1 cellular context compared by ENCODE assay signal in the genomic region with DNA sequence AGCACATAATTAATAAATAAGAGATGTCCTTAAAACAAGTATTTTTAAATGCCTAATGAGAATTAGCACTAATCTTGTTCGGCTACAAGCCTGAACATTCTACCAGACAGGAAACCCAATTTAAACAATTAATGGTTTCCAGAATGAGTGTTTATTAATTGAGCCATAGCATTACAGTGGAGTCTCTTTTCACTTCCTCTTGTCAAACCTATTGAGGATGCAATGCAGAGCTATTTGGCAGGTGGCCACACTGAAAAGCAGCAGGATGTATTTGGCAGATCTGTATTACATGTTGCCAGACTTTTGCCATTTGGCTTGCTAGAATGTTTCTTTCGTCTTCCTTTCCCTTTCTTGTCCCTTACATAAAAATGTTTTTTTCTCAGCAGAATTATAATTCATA.
TF ChIP-seq lines count a peak whose summit lies in the region.

No MANE protein-coding gene starts in this region.

TF ChIP-seq in GM12878, 131 proteins besides CTCF, POLR2A, EP300 and RAD21 (continued from another document):
- TF ChIP-seq ZBTB40 (IDR thresholded peaks at IDR 0.05; ENCODE audit: borderline replicate concordance) (no peak), NFIC (IDR thresholded peaks at IDR 0.05; ENCODE audit: low read depth, low read length) (peak; percentile 35; the same call in 1 of the 2 replicates), ZNF384 (IDR thresholded peaks at IDR 0.05; ENCODE audit: borderline replicate concordance, low read depth, low read length) (no peak), IKZF2 (IDR thresholded peaks at IDR 0.05) (peak; percentile 77 to 84; a peak in 3 of 4 replicates), MTA2 (IDR thresholded peaks at IDR 0.05; ENCODE audit: low read depth) (peak; percentile 99), HDGF (IDR thresholded peaks at IDR 0.05) (no peak)
